Comparison of ENCODE assay signal across 1 cellular context in the genomic region with DNA sequence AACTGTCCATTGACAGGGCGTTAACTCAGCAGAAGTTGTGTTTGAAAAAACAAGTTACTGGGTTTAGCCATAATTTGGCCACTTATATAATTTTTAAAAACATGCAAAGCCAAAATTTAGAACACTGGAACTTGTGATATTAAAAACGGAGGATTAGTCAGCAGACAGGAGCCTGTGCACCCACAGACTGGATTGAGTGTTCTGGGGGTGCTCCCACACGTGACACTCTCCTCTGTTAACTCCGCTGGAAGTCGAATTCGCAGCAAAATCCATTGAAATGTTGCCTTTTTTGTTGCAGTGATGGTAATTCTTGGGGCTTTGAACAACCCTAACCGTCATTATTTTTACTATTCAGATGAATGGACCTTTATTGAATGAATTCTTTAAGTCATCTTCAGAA.
TF ChIP-seq lines count a peak whose summit lies in the region.

No MANE protein-coding gene starts in this region.

TF ChIP-seq in GM23338, 12 proteins besides CTCF, POLR2A, EP300 and RAD21 (continued from another document):
- no peak for TF ChIP-seq POLR2AphosphoS5 (IDR thresholded peaks at IDR 0.05; ENCODE audit: low read depth)
